ENCODE assay signal across 12 cellular contexts in genomic region chr12:108609535-108610335, GRCh38. TPM values are rescaled to one million over a fixed set of nuclear protein-coding genes. Genes with fewer than 3 reads are reported as not detected.
DNase-seq lines count a peak whose midpoint lies in the region; ATAC-seq and TF ChIP-seq lines count a peak whose summit lies in the region.
"Had no signal": no experiment of that assay in that cellular context is flagged by ENCODE, and none has a peak within 500 bp of the region (broad histone marks: within the 10 kb centered on the region; RNA-seq: fewer than 3 reads in every experiment).

No MANE protein-coding gene starts in this region.

- H3K9ac ChIP-seq in BLaER1 treated with 17β-estradiol and CSF1 and Interleukin-3, amounts not matched to agents 10 nM and 100 nM, result peak overlapping the region in 4 of 11 experiments; percentile 17 to 57 (median 48); a peak in 4 of 22 replicates
- H3K9ac ChIP-seq: KMS-11 had no signal

- H3K9me3 ChIP-seq in BLaER1 treated with 17β-estradiol and CSF1 and Interleukin-3, amounts not matched to agents 10 nM and 100 nM (replicated peaks in 1 of 11), result no peaks in the 10 kb centered on the region
- H3K9me3 ChIP-seq in SJCRH30 (replicated peaks) (no peaks in the 10 kb centered on the region), psoas muscle (no peaks in the 10 kb centered on the region)

- no peak overlapping the region for H3K4me3 Mint-ChIP-seq in activated T-cell treated with anti-CD3 and anti-CD28 coated beads, Interleukin-2, amount 50 U/mL, for 24 hours
- H3K4me3 Mint-ChIP-seq in activated T-helper 2 cell treated with anti-CD3 and anti-CD28 coated beads, Interferon-gamma antibody, Interleukin-2, Interleukin-4, amounts not matched to agents 10 μg/mL and 5 μg/mL and 100 μg/mL, durations not matched to agents 14 hours and 24 hours and 36 hours (ENCODE audit: low read depth), result no peak overlapping the region
- H3K4me3 Mint-ChIP-seq: CD8-positive, alpha-beta memory T cell had no signal

- intact Hi-C loops in psoas muscle (cut with DNase I), result no loop called here
- intact Hi-C loops in activated T-helper 2 cell treated with anti-CD3 and anti-CD28 coated beads, Interferon-gamma antibody, Interleukin-2, Interleukin-4, amounts not matched to agents 10 μg/mL and 5 μg/mL and 100 μg/mL, durations not matched to agents 14 hours and 24 hours and 36 hours (cut with micrococcal nuclease), result no loop called here

- peak overlapping the region; percentile 50 to 82 (median 71) for H3K4me2 ChIP-seq in BLaER1 treated with 17β-estradiol and CSF1 and Interleukin-3, amounts not matched to agents 10 nM and 100 nM
- H3K4me2 ChIP-seq: KMS-11 had no signal

- H3K27me3 Mint-ChIP-seq in activated T-cell treated with anti-CD3 and anti-CD28 coated beads, Interleukin-2, amount 50 U/mL, for 24 hours, result no peaks in the 10 kb centered on the region
- peaks cover 14% of the 10 kb centered on the region for H3K27me3 Mint-ChIP-seq in activated T-helper 2 cell treated with anti-CD3 and anti-CD28 coated beads, Interferon-gamma antibody, Interleukin-2, Interleukin-4, amounts not matched to agents 10 μg/mL and 5 μg/mL and 100 μg/mL, durations not matched to agents 14 hours and 24 hours and 36 hours (ENCODE audit: low read depth)

- no peak for TF ChIP-seq CTCF in psoas muscle (IDR thresholded peaks at IDR 0.05)
- no peak for TF ChIP-seq CTCF in foreskin keratinocyte (conservative IDR thresholded peaks at IDR 0.05)

- peaks cover 57 to 80% (median 71%) of the 10 kb centered on the region in 10 experiments for H3K4me1 ChIP-seq in BLaER1 treated with 17β-estradiol and CSF1 and Interleukin-3, amounts not matched to agents 10 nM and 100 nM
- H3K4me1 ChIP-seq in SJCRH30, result peaks cover 26% of the 10 kb centered on the region
- no peaks in the 10 kb centered on the region for H3K4me1 ChIP-seq in psoas muscle
- peaks cover 5% of the 10 kb centered on the region for H3K4me1 ChIP-seq in foreskin keratinocyte

- 27 to 34% (median 31%) methylated on average over 21 of the region's 21 CpGs for whole genome bisulfite sequencing in psoas muscle, 3 donors

- no peaks in the 10 kb centered on the region for H3K36me3 ChIP-seq in BLaER1 treated with 17β-estradiol and CSF1 and Interleukin-3, amounts not matched to agents 10 nM and 100 nM
- H3K36me3 ChIP-seq in SJCRH30, result no peaks in the 10 kb centered on the region
- H3K36me3 ChIP-seq in psoas muscle (ENCODE audit: insufficient read depth in 1 of 2, low read depth in 1 of 2), result no peaks in the 10 kb centered on the region

- H3K27me3 ChIP-seq in BLaER1 treated with 17β-estradiol and CSF1 and Interleukin-3, amounts not matched to agents 10 nM and 100 nM, result peaks cover 0 to 25% (median 0%) of the 10 kb centered on the region in 11 experiments; a peak in 4 of 22 replicates
- H3K27me3 ChIP-seq in SJCRH30 (no peaks in the 10 kb centered on the region), psoas muscle (ENCODE audit: insufficient read depth in 3 of 3, low read length in 2 of 3) (peaks cover 0 to 3% (median 0%) of the 10 kb centered on the region in 3 donors), foreskin keratinocyte (peaks cover 1% of the 10 kb centered on the region)

- H3K4me1 Mint-ChIP-seq in activated T-cell treated with anti-CD3 and anti-CD28 coated beads, Interleukin-2, amount 50 U/mL, for 24 hours (ENCODE audit: low read depth), result peaks cover 21% of the 10 kb centered on the region
- peaks cover 10% of the 10 kb centered on the region for H3K4me1 Mint-ChIP-seq in activated T-helper 2 cell treated with anti-CD3 and anti-CD28 coated beads, Interferon-gamma antibody, Interleukin-2, Interleukin-4, amounts not matched to agents 10 μg/mL and 5 μg/mL and 100 μg/mL, durations not matched to agents 14 hours and 24 hours and 36 hours (ENCODE audit: low read depth)

- ATAC-seq in psoas muscle (peak; percentile 32 to 56 (median 52)), foreskin keratinocyte (no peak)

- H3K4me3 ChIP-seq in BLaER1 treated with 17β-estradiol and CSF1 and Interleukin-3, amounts not matched to agents 10 nM and 100 nM, result no peak overlapping the region
- H3K4me3 ChIP-seq in SJCRH30 (no peak overlapping the region), psoas muscle (no peak overlapping the region)

- DNase-seq in SJCRH30 (peak; percentile 71 to 72), fibroblast of the conjunctiva (ENCODE audit: low read depth) (peak; percentile 85), psoas muscle (peak; percentile 75 to 82), GF-D8 (lab: John Stamatoyannopoulos, UW) (no peak), foreskin keratinocyte (no peak)
- no peak for DNase-seq in activated T-cell treated with anti-CD3 and anti-CD28 coated beads, Interleukin-2, amount 50 U/mL, for 24 hours
- DNase-seq in activated T-helper 2 cell treated with anti-CD3 and anti-CD28 coated beads, Interferon-gamma antibody, Interleukin-2, Interleukin-4, amounts not matched to agents 10 μg/mL and 5 μg/mL and 100 μg/mL, durations not matched to agents 14 hours and 24 hours and 36 hours (ENCODE audit: low spot score), result no peak
- DNase-seq: CD8-positive, alpha-beta memory T cell; glutamatergic neuron had no signal

- no peaks in the 10 kb centered on the region for H3K9me3 Mint-ChIP-seq in activated T-cell treated with anti-CD3 and anti-CD28 coated beads, Interleukin-2, amount 50 U/mL, for 24 hours
- H3K9me3 Mint-ChIP-seq in activated T-helper 2 cell treated with anti-CD3 and anti-CD28 coated beads, Interferon-gamma antibody, Interleukin-2, Interleukin-4, amounts not matched to agents 10 μg/mL and 5 μg/mL and 100 μg/mL, durations not matched to agents 14 hours and 24 hours and 36 hours, result peaks cover 8% of the 10 kb centered on the region
- H3K9me3 Mint-ChIP-seq: CD8-positive, alpha-beta memory T cell had no signal

- no peaks in the 10 kb centered on the region for H4K20me1 ChIP-seq in BLaER1 treated with 17β-estradiol and CSF1 and Interleukin-3, amounts not matched to agents 10 nM and 100 nM

- peak overlapping the region in 7 of 11 experiments; percentile 15 to 65 (median 46); a peak in 12 of 22 replicates for H3K27ac ChIP-seq in BLaER1 treated with 17β-estradiol and CSF1 and Interleukin-3, amounts not matched to agents 10 nM and 100 nM
- H3K27ac ChIP-seq in SJCRH30, result no peak overlapping the region
- H3K27ac ChIP-seq in psoas muscle, result no peak overlapping the region
- H3K27ac ChIP-seq in foreskin keratinocyte, result no peak overlapping the region
- H3K27ac ChIP-seq: KMS-11 had no signal

- no peaks in the 10 kb centered on the region for H3K36me3 Mint-ChIP-seq in activated T-cell treated with anti-CD3 and anti-CD28 coated beads, Interleukin-2, amount 50 U/mL, for 24 hours (ENCODE audit: low read depth)
- H3K36me3 Mint-ChIP-seq in activated T-helper 2 cell treated with anti-CD3 and anti-CD28 coated beads, Interferon-gamma antibody, Interleukin-2, Interleukin-4, amounts not matched to agents 10 μg/mL and 5 μg/mL and 100 μg/mL, durations not matched to agents 14 hours and 24 hours and 36 hours (ENCODE audit: low read depth), result no peaks in the 10 kb centered on the region

- H3K27ac Mint-ChIP-seq in activated T-cell treated with anti-CD3 and anti-CD28 coated beads, Interleukin-2, amount 50 U/mL, for 24 hours, result no peak overlapping the region
- no peak overlapping the region for H3K27ac Mint-ChIP-seq in activated T-helper 2 cell treated with anti-CD3 and anti-CD28 coated beads, Interferon-gamma antibody, Interleukin-2, Interleukin-4, amounts not matched to agents 10 μg/mL and 5 μg/mL and 100 μg/mL, durations not matched to agents 14 hours and 24 hours and 36 hours

RNA-seq across cellular contexts. Expression of gene TMEM119, which starts 11.9 kb away (rescaled TPM):
- 19.1 TPM in 2 replicates for total RNA-seq in SJCRH30 (2014; rRNA removed; shearing (Covaris generic))
- total RNA-seq in psoas muscle, result 1 to 10 TPM in 2 of 4 donors, under 1 TPM in 2; 0.25 to 2.6 (median 0.68) TPM
- polyA plus RNA-seq in psoas muscle, result under 1 TPM; 0.31 to 0.99 (median 0.34) TPM
- total RNA-seq in foreskin keratinocyte, result not detected in 2 replicates
- 0.04 TPM in 1 of 2 replicates, not detected in the other for polyA plus RNA-seq in foreskin keratinocyte
- not detected in 2 replicates for total RNA-seq in activated T-helper 2 cell treated with anti-CD3 and anti-CD28 coated beads, Interferon-gamma antibody, Interleukin-2, Interleukin-4, amounts not matched to agents 10 μg/mL and 5 μg/mL and 100 μg/mL, durations not matched to agents 14 hours and 24 hours and 36 hours
- total RNA-seq: CD8-positive, alpha-beta memory T cell had no signal
- polyA plus RNA-seq: neural cell had no signal

RNA-seq across cellular contexts. Expression of gene SELPLG, which starts 24.0 kb away (rescaled TPM):
- total RNA-seq in SJCRH30 (2014; rRNA removed; shearing (Covaris generic)), result 0.15 and 0.32 TPM in 2 replicates
- total RNA-seq in psoas muscle (1 to 10 TPM; 1.5 to 2.3 (median 1.8) TPM), foreskin keratinocyte (0.25 and 0.34 TPM in 2 replicates)
- polyA plus RNA-seq in psoas muscle (1 to 10 TPM in 2 of 3 donors, under 1 TPM in 1; 0.62 to 3.8 (median 1.2) TPM), foreskin keratinocyte (0.47 and 0.52 TPM in 2 replicates)
- 52.1 and 55.6 TPM in 2 replicates for total RNA-seq in activated T-helper 2 cell treated with anti-CD3 and anti-CD28 coated beads, Interferon-gamma antibody, Interleukin-2, Interleukin-4, amounts not matched to agents 10 μg/mL and 5 μg/mL and 100 μg/mL, durations not matched to agents 14 hours and 24 hours and 36 hours

RNA-seq across cellular contexts. Expression of gene ISCU, which starts 47.3 kb away (rescaled TPM):
- total RNA-seq in SJCRH30 (2014; rRNA removed; shearing (Covaris generic)), result 65.0 and 70.1 TPM in 2 replicates
- total RNA-seq in psoas muscle (100 to 1,000 TPM; 148 to 225 (median 212) TPM), foreskin keratinocyte (90.7 and 93.3 TPM in 2 replicates)
- polyA plus RNA-seq in psoas muscle (100 to 1,000 TPM; 190 to 352 (median 220) TPM), foreskin keratinocyte (105 and 115 TPM in 2 replicates)
- 62.9 and 63.5 TPM in 2 replicates for total RNA-seq in activated T-helper 2 cell treated with anti-CD3 and anti-CD28 coated beads, Interferon-gamma antibody, Interleukin-2, Interleukin-4, amounts not matched to agents 10 μg/mL and 5 μg/mL and 100 μg/mL, durations not matched to agents 14 hours and 24 hours and 36 hours

RNA-seq across cellular contexts. Expression of gene SART3, which starts 48.8 kb away (rescaled TPM):
- 101 and 104 TPM in 2 replicates for total RNA-seq in SJCRH30 (2014; rRNA removed; shearing (Covaris generic))
- total RNA-seq in psoas muscle, result 10 to 100 TPM; 22.3 to 32.7 (median 24.9) TPM
- polyA plus RNA-seq in psoas muscle, result 10 to 100 TPM; 13.4 to 35.3 (median 22.5) TPM
- total RNA-seq in foreskin keratinocyte, result 50.0 and 54.9 TPM in 2 replicates
- polyA plus RNA-seq in foreskin keratinocyte, result 15.2 and 18.8 TPM in 2 replicates
- total RNA-seq in activated T-helper 2 cell treated with anti-CD3 and anti-CD28 coated beads, Interferon-gamma antibody, Interleukin-2, Interleukin-4, amounts not matched to agents 10 μg/mL and 5 μg/mL and 100 μg/mL, durations not matched to agents 14 hours and 24 hours and 36 hours, result 85.8 and 92.6 TPM in 2 replicates

Comparison
In these comparisons a context has a peak if more than half of its experiments do, and no peak if none do; other contexts are left out.
1. H3K27ac ChIP-seq: peak in BLaER1 treated with 17β-estradiol and CSF1 and Interleukin-3, amounts not matched to agents 10 nM and 100 nM (7 of 11); none in SJCRH30 (single experiment), psoas muscle (single experiment) and foreskin keratinocyte (single experiment).
2. DNase-seq: peak in SJCRH30 (2 of 2), fibroblast of the conjunctiva (single experiment) and psoas muscle (2 of 2); none in GF-D8 (single experiment), foreskin keratinocyte (0 of 2), activated T-cell treated with anti-CD3 and anti-CD28 coated beads, Interleukin-2, amount 50 U/mL, for 24 hours (single experiment) and activated T-helper 2 cell treated with anti-CD3 and anti-CD28 coated beads, Interferon-gamma antibody, Interleukin-2, Interleukin-4, amounts not matched to agents 10 μg/mL and 5 μg/mL and 100 μg/mL, durations not matched to agents 14 hours and 24 hours and 36 hours (single experiment).
3. RNA of gene SELPLG, which starts 24.0 kb away (total RNA-seq): 52.1 to 55.6 TPM in activated T-helper 2 cell treated with anti-CD3 and anti-CD28 coated beads, Interferon-gamma antibody, Interleukin-2, Interleukin-4, amounts not matched to agents 10 μg/mL and 5 μg/mL and 100 μg/mL, durations not matched to agents 14 hours and 24 hours and 36 hours; 1.5 to 2.3 TPM in psoas muscle, 0.15 to 0.32 TPM in SJCRH30 and 0.25 to 0.34 TPM in foreskin keratinocyte; every median in the first group is over 10 times any median in the second.